In the genomic region with DNA sequence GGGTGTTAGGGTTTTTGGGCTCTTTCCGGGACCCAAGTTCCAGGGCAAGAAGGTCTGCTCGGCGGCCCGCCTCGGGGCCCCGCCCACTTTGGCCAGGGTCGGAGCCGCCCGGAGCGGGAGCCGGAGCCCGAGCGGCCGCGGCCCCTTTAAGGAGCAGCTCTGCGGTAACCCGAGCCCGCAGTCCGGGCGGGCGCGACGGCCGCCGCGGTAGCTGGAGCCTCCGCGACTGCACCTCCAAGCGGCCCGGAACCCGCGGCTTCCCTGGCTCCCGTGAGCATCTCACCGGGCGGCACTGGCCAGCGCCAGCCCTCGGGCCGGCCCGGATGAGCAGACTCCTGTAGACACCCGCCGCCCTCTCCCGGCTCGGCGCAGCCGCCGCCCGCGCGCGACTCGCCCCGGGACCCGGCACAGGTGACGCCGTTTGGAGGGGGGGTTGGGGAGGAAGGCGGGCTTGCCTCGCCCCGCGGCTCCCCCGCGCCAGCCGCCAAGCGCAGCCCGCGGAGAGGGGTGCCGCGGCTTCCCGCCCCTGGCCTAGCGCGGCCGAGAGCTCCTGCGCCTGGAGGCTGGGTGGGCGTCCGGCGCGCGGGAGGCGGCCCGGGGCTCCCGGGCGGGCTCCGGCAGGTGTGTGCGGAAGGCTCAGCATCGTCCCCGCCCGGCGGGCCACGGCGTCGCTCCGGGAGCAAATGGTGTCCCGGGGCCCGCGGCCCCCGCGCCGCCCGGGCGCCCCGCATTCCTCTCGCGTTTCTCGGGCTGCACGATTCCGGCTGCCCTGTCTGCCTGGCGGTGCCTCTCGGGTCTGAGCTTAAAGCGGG, we compare ENCODE assay signal across 8 cellular contexts. TPM values are rescaled to one million over a fixed set of nuclear protein-coding genes. Genes with fewer than 3 reads are reported as not detected.
DNase-seq lines count a peak whose midpoint lies in the region; ATAC-seq and TF ChIP-seq lines count a peak whose summit lies in the region.

A gene with protein sequence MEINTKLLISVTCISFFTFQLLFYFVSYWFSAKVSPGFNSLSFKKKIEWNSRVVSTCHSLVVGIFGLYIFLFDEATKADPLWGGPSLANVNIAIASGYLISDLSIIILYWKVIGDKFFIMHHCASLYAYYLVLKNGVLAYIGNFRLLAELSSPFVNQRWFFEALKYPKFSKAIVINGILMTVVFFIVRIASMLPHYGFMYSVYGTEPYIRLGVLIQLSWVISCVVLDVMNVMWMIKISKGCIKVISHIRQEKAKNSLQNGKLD (plus strand): TSS at position 149 of the 812 bp plus-strand sequence. CDS start 26,547 bp downstream, outside the sequence.

- H3K36me3 ChIP-seq in SJCRH30, result peaks cover 13% of the 10 kb centered on the region

- CTCF ChIA-PET in CD4-positive, alpha-beta T cell (lab: Charles Lee), result interaction anchor here (0.8 to 1.7 kb wide), 3 partner anchors 29 to 117 kb away, joined by 3 to 7 read pairs (median 4); partner anchors contain the start of gene RWDD3

- no peak for TF ChIP-seq CTCF in CD4-positive, alpha-beta T cell (IDR thresholded peaks at IDR 0.05)

- peaks cover 17% of the 10 kb centered on the region for H3K4me1 ChIP-seq in SJCRH30

- peaks cover 62% of the 10 kb centered on the region for H3K27me3 Mint-ChIP-seq in CD4-positive, alpha-beta T cell
- peaks cover 54% of the 10 kb centered on the region for H3K27me3 Mint-ChIP-seq in activated naive CD8-positive, alpha-beta T cell treated with anti-CD3 and anti-CD28 coated beads, Interleukin-2, amount 10 ng/mL, durations not matched to agents 7 days and 5 days

- H3K4me3 ChIP-seq in SJCRH30, result peak within 1 kb of the TSS; percentile 94

- ATAC-seq in CD4-positive, alpha-beta T cell (ENCODE audit: poor library complexity), result peak; percentile 74
- ATAC-seq in GM21360 (IDR thresholded peaks at IDR 0.05; ENCODE audit: unreplicated experiment) (peak; percentile 49), left cardiac atrium (peak; percentile 94 to 97)
- peak; percentile 62 for ATAC-seq in activated naive CD8-positive, alpha-beta T cell treated with anti-CD3 and anti-CD28 coated beads, Interleukin-2, amount 10 ng/mL, durations not matched to agents 7 days and 5 days (ENCODE audit: low read depth)

- no peaks in the 10 kb centered on the region for H3K9me3 Mint-ChIP-seq in CD4-positive, alpha-beta T cell
- H3K9me3 Mint-ChIP-seq in activated naive CD8-positive, alpha-beta T cell treated with anti-CD3 and anti-CD28 coated beads, Interleukin-2, amount 10 ng/mL, durations not matched to agents 7 days and 5 days, result no peaks in the 10 kb centered on the region

- no peak within 1 kb of the TSS for H3K27ac Mint-ChIP-seq in CD4-positive, alpha-beta T cell
- H3K27ac Mint-ChIP-seq in activated naive CD8-positive, alpha-beta T cell treated with anti-CD3 and anti-CD28 coated beads, Interleukin-2, amount 10 ng/mL, durations not matched to agents 7 days and 5 days, result no peak within 1 kb of the TSS

- H3K27me3 ChIP-seq in CD4-positive, alpha-beta T cell (ENCODE audit: control insufficient read depth, insufficient read depth, low read length), result peaks cover 32% of the 10 kb centered on the region
- no peaks in the 10 kb centered on the region for H3K27me3 ChIP-seq in SJCRH30

- peaks cover 4% of the 10 kb centered on the region for H3K36me3 Mint-ChIP-seq in CD4-positive, alpha-beta T cell (ENCODE audit: low read depth)
- no peaks in the 10 kb centered on the region for H3K36me3 Mint-ChIP-seq in activated naive CD8-positive, alpha-beta T cell treated with anti-CD3 and anti-CD28 coated beads, Interleukin-2, amount 10 ng/mL, durations not matched to agents 7 days and 5 days

- no peaks in the 10 kb centered on the region for H3K9me3 ChIP-seq in CD4-positive, alpha-beta T cell (ENCODE audit: control insufficient read depth, low read length)
- no peaks in the 10 kb centered on the region for H3K9me3 ChIP-seq in SJCRH30 (replicated peaks)

- peak within 1 kb of the TSS; percentile 96 for H3K4me3 Mint-ChIP-seq in CD4-positive, alpha-beta T cell
- peak within 1 kb of the TSS; percentile 83 for H3K4me3 Mint-ChIP-seq in activated naive CD8-positive, alpha-beta T cell treated with anti-CD3 and anti-CD28 coated beads, Interleukin-2, amount 10 ng/mL, durations not matched to agents 7 days and 5 days

- intact Hi-C loops in CD4-positive, alpha-beta T cell (cut with DNase I, micrococcal nuclease), result loop anchor here in 1 of 2 experiments (5.0 kb wide), 1 partner anchor 110 kb away; no protein-coding TSS in a partner anchor
- intact Hi-C loops in left cardiac atrium (cut with DNase I) (loop anchor here (5.0 to 10.0 kb wide), 2 partner anchors 115 to 117 kb away; partner anchors contain the start of gene RWDD3 (in 2 of the 2)), posterior cingulate gyrus (cut with DNase I) (loop anchor here (5.0 kb wide), 1 partner anchor 115 kb away; the partner anchor contains the start of gene RWDD3)

- H3K4me1 Mint-ChIP-seq in CD4-positive, alpha-beta T cell (ENCODE audit: low read depth), result peaks cover 4% of the 10 kb centered on the region
- H3K4me1 Mint-ChIP-seq in activated naive CD8-positive, alpha-beta T cell treated with anti-CD3 and anti-CD28 coated beads, Interleukin-2, amount 10 ng/mL, durations not matched to agents 7 days and 5 days, result peaks cover 8% of the 10 kb centered on the region

- peak in 9 of 10 experiments; percentile 4 to 54 (median 17) for DNase-seq in CD4-positive, alpha-beta T cell
- DNase-seq in HT-29 (ENCODE audit: low spot score), result peak; percentile 70
- DNase-seq in SJCRH30, result peak; percentile 74 to 82
- peak; percentile 55 for DNase-seq in activated naive CD8-positive, alpha-beta T cell treated with anti-CD3 and anti-CD28 coated beads, Interleukin-2, amount 10 ng/mL, durations not matched to agents 7 days and 5 days
- DNase-seq in left cardiac atrium, result peak; percentile 75
- peak; percentile 27 to 91 (median 54) for DNase-seq in posterior cingulate gyrus
- no peak for DNase-seq in pons (ENCODE audit: low spot score)

- H3K27ac ChIP-seq in CD4-positive, alpha-beta T cell (ENCODE audit: low read depth, low read length), result no peak within 1 kb of the TSS
- peak within 1 kb of the TSS; percentile 65 for H3K27ac ChIP-seq in SJCRH30

- POLR2A ChIA-PET in CD4-positive, alpha-beta T cell (lab: Charles Lee), result interaction anchor here (0.8 to 2.2 kb wide), 3 partner anchors 41 to 116 kb away, joined by 3 to 15 read pairs (median 14); partner anchors contain the start of genes ALG14 and RWDD3
- POLR2A ChIA-PET in activated naive CD8-positive, alpha-beta T cell treated with anti-CD3 and anti-CD28 coated beads, Interleukin-2, amount 10 ng/mL, durations not matched to agents 7 days and 5 days (lab: Charles Lee), result interaction anchor here (0.9 kb wide), 1 partner anchor 117 kb away, joined by 3 read pairs; the partner anchor contains the start of gene RWDD3

RNA-seq across cellular contexts. Expression of the gene that starts here (rescaled TPM):
- under 1 TPM in 1 of 2 experiments, not detected in 1; 0.11 TPM for total RNA-seq in CD4-positive, alpha-beta T cell
- total RNA-seq in HT-29 (2014; rRNA removed; shearing (Covaris generic)), result 1.3 and 1.4 TPM in 2 replicates
- total RNA-seq in SJCRH30 (2014; rRNA removed; shearing (Covaris generic)), result 45.9 and 46.5 TPM in 2 replicates
- under 1 TPM; 0.03 to 0.06 TPM for total RNA-seq in activated naive CD8-positive, alpha-beta T cell treated with anti-CD3 and anti-CD28 coated beads, Interleukin-2, amount 10 ng/mL, durations not matched to agents 7 days and 5 days
- 10 to 100 TPM; 43.4 to 48.3 TPM for total RNA-seq in left cardiac atrium

Comparison
In these comparisons a context has a peak if more than half of its experiments do, and no peak if none do; other contexts are left out.
1. RNA of the gene that starts here (total RNA-seq): 43.4 to 48.3 TPM in left cardiac atrium and 45.9 to 46.5 TPM in SJCRH30; 1.3 to 1.4 TPM in HT-29, 0.11 TPM in CD4-positive, alpha-beta T cell and 0.03 to 0.06 TPM in activated naive CD8-positive, alpha-beta T cell treated with anti-CD3 and anti-CD28 coated beads, Interleukin-2, amount 10 ng/mL, durations not matched to agents 7 days and 5 days; every median in the first group is over 10 times any median in the second.
2. Peak in DNase-seq and ATAC-seq in CD4-positive, alpha-beta T cell; RNA of the gene not detected or under 1 TPM.
3. Peak in DNase-seq and ATAC-seq in activated naive CD8-positive, alpha-beta T cell treated with anti-CD3 and anti-CD28 coated beads, Interleukin-2, amount 10 ng/mL, durations not matched to agents 7 days and 5 days; RNA of the gene not detected or under 1 TPM.
4. Peak in every context shown above with its lines, with median percentiles within 50 percentile points of each other: ATAC-seq.